ENCODE assay signal across 9 cellular contexts in genomic region chr6:142902636-142903053, GRCh38. TPM values are rescaled to one million over a fixed set of nuclear protein-coding genes. Genes with fewer than 3 reads are reported as not detected.
DNase-seq lines count a peak whose midpoint lies in the region; ATAC-seq and TF ChIP-seq lines count a peak whose summit lies in the region.
"Had no signal": no experiment of that assay in that cellular context is flagged by ENCODE, and none has a peak within 500 bp of the region (broad histone marks: within the 10 kb centered on the region; RNA-seq: fewer than 3 reads in every experiment).

No MANE protein-coding gene starts in this region.

- peaks cover 71% of the 10 kb centered on the region for H4K20me1 ChIP-seq in BLaER1

- TF ChIP-seq CTCF in astrocyte of the cerebellum (IDR thresholded peaks at IDR 0.05; ENCODE audit: low read depth, low read length, missing control alignments) = no peak

- no peaks in the 10 kb centered on the region for H3K36me3 Mint-ChIP-seq in T-helper 17 cell (ENCODE audit: low read depth)

- in situ Hi-C loops in astrocyte of the cerebellum (cut with HindIII; ENCODE audit: low sequenced_read_pairs) = no loop called here

- H3K4me2 ChIP-seq in BLaER1 = peak overlapping the region; percentile 58

- peaks cover 27% of the 10 kb centered on the region for H3K36me3 ChIP-seq in BLaER1

- peaks cover 38% of the 10 kb centered on the region for H3K4me1 ChIP-seq in BLaER1

- H3K9ac ChIP-seq in BLaER1 = 0 out of 2 replicates have a peak overlapping the region, but pooled peaks have one; percentile 40

- H3K4me3 ChIP-seq in BLaER1 (no peak overlapping the region), astrocyte of the cerebellum (ENCODE audit: low read depth, low read length) (no peak overlapping the region)

- H3K27me3 ChIP-seq in BLaER1 = no peaks in the 10 kb centered on the region
- H3K27me3 ChIP-seq in layer of hippocampus (ENCODE audit: control insufficient read depth, insufficient read depth, low read length) = no peaks in the 10 kb centered on the region

- peak overlapping the region; percentile 88 for H3K4me3 Mint-ChIP-seq in T-helper 17 cell

- no peak overlapping the region for H3K27ac Mint-ChIP-seq in T-helper 17 cell

- ATAC-seq in GM19468 (IDR thresholded peaks at IDR 0.05; ENCODE audit: extremely low read depth, unreplicated experiment) = peak; percentile 72
- ATAC-seq in HG03571 (IDR thresholded peaks at IDR 0.05; ENCODE audit: unreplicated experiment) = peak; percentile 76
- ATAC-seq in T-helper 17 cell = peak; percentile 76

- DNase-seq in T-helper 17 cell (peak; percentile 57 to 71 (median 70)), astrocyte of the cerebellum (ENCODE audit: low read depth) (peak; percentile 97), OCI-M2 (lab: John Stamatoyannopoulos, UW; ENCODE audit: unreplicated experiment) (no peak)
- peak; percentile 78 for DNase-seq in stimulated activated CD8-positive, alpha-beta memory T cell treated with anti-CD3 and anti-CD28 coated beads, Interleukin-4, amount 100 ng/mL, for 48 hours

- peaks cover 42% of the 10 kb centered on the region for H3K4me1 Mint-ChIP-seq in T-helper 17 cell

- no peaks in the 10 kb centered on the region for H3K27me3 Mint-ChIP-seq in T-helper 17 cell

- H3K9me3 ChIP-seq in BLaER1 (peaks cover 9% of the 10 kb centered on the region; the same call in 1 of the 2 replicates), T-helper 17 cell (ENCODE audit: control insufficient read depth, low read length, poor library complexity, severe bottlenecking) (no peaks in the 10 kb centered on the region)

- H3K27ac ChIP-seq in BLaER1 (no peak overlapping the region), layer of hippocampus (ENCODE audit: low read depth, low read length) (peak overlapping the region; percentile 32)
- H3K27ac ChIP-seq: HL-60 had no signal

RNA-seq across cellular contexts. Expression of gene HIVEP2, which starts 42.3 kb away (rescaled TPM):
- total RNA-seq in T-helper 17 cell = 10 to 100 TPM; 73.6 to 78.6 TPM
